10 cellular contexts compared by ENCODE assay signal in genomic region chr4:47531954-47532321, GRCh38. TPM values are rescaled to one million over a fixed set of nuclear protein-coding genes. Genes with fewer than 3 reads are reported as not detected.
A peak's percentile ranks its signal among the peaks of the same experiment; 100 is the strongest.
DNase-seq lines count a peak whose midpoint lies in the region; FAIRE-seq and TF ChIP-seq lines count a peak whose summit lies in the region.
"Had no signal": no experiment of that assay in that cellular context is flagged by ENCODE, and none has a peak within 500 bp of the region (broad histone marks: within the 10 kb centered on the region; RNA-seq: fewer than 3 reads in every experiment).

No MANE protein-coding gene starts in this region.

- no peaks in the 10 kb centered on the region; the same call in 1 of the 2 replicates for H3K23me2 ChIP-seq in H1 (ENCODE audit: low read depth, low read length)

- H4K8ac ChIP-seq in H1 (ENCODE audit: extremely low read depth, insufficient read depth, low read length): no peak overlapping the region
- H4K8ac ChIP-seq in trophoblast cell (ENCODE audit: low read depth, low read length): peak overlapping the region; percentile 83

- TF ChIP-seq POLR2A in H1 (IDR thresholded peaks at IDR 0.05; ENCODE audit: control extremely low read depth in 1 of 2, low read depth in 2 of 2, low read length in 2 of 2) (no peak), tibial nerve (IDR thresholded peaks at IDR 0.05) (no peak)

- TF ChIP-seq CTCF in Caco-2 (IDR thresholded peaks at IDR 0.05; ENCODE audit: insufficient read depth in 1 of 2, low read depth in 1 of 2, low read length in 1 of 2, severe bottlenecking in 1 of 2, unreplicated experiment in 1 of 2): no peak
- no peak for TF ChIP-seq CTCF in H1 (IDR thresholded peaks at IDR 0.05; ENCODE audit: control extremely low read depth in 1 of 3, insufficient read depth in 1 of 3, low read depth in 1 of 3, low read length in 3 of 3)
- no peak for TF ChIP-seq CTCF in mesothelial cell of epicardium (IDR thresholded peaks at IDR 0.05; ENCODE audit: unreplicated experiment)
- TF ChIP-seq CTCF in tibial nerve (IDR thresholded peaks at IDR 0.05): no peak

- H3K4me2 ChIP-seq in H1 (ENCODE audit: insufficient read depth in 1 of 2, low read depth in 2 of 2, low read length in 2 of 2) (no peak overlapping the region), trophoblast cell (ENCODE audit: low read length) (no peak overlapping the region)

- H2BK5ac ChIP-seq in H1 (ENCODE audit: low read depth, low read length): peak overlapping the region; percentile 28
- H2BK5ac ChIP-seq in trophoblast cell (ENCODE audit: low read depth, low read length, poor library complexity): peak overlapping the region; percentile 94

- peaks cover 49% of the 10 kb centered on the region for H3K36me3 Mint-ChIP-seq in Caco-2 (ENCODE audit: insufficient read depth, unreplicated experiment)
- peaks cover 23% of the 10 kb centered on the region for H3K36me3 Mint-ChIP-seq in IgD-negative memory B cell
- peaks cover 72% of the 10 kb centered on the region for H3K36me3 Mint-ChIP-seq in mesothelial cell of epicardium

- DNase-seq in Caco-2 (no peak), H1 (ENCODE audit: low read depth in 1 of 2, low spot score in 2 of 2) (no peak), trophoblast cell (no peak), mesothelial cell of epicardium (ENCODE audit: low spot score in 2 of 2, unreplicated experiment in 2 of 2) (no peak), NCI-H82 (lab: John Stamatoyannopoulos, UW) (no peak), NCI-H1417 treated with DMSO at 0.1 percent for 48 hours (lab: John Stamatoyannopoulos, UW) (no peak), tibial nerve (ENCODE audit: low spot score in 2 of 2) (no peak)
- DNase-seq: DMS53, NCI-H187 treated with DMSO at 0.1 percent for 48 hours had no signal

- H3K23ac ChIP-seq in H1 (ENCODE audit: insufficient read length) (no peak overlapping the region), trophoblast cell (ENCODE audit: low read length) (no peak overlapping the region)

- CTCF ChIA-PET in Caco-2 (lab: Charles Lee) (interaction anchor here (1.0 kb wide), 1 partner anchor 69 kb away, joined by 3 read pairs; the partner anchor contains the start of gene COMMD8), H1 (lab: Charles Lee; ENCODE audit: partially characterized antibody) (interaction anchor here (1.0 to 1.2 kb wide), 2 partner anchors 22 to 32 kb away, joined by 4 to 5 read pairs; no protein-coding TSS in a partner anchor)

- no peaks in the 10 kb centered on the region for H4K20me1 ChIP-seq in H1 (replicated peaks in 1 of 2; ENCODE audit: control insufficient read depth in 1 of 2, insufficient read depth in 2 of 2, low read length in 2 of 2)

- H3K9ac ChIP-seq in H1 (replicated peaks in 1 of 4; ENCODE audit: extremely low read depth in 1 of 4, low read depth in 3 of 4, low read length in 3 of 4): no peak overlapping the region
- H3K9ac ChIP-seq in trophoblast cell (ENCODE audit: low read length): peak overlapping the region; percentile 3

- POLR2A ChIA-PET in Caco-2 (lab: Charles Lee) (no interaction called here), H1 (lab: Charles Lee; ENCODE audit: partially characterized antibody) (no interaction called here)

- no peak overlapping the region for H4K5ac ChIP-seq in H1 (ENCODE audit: insufficient read length, low read depth, low read length)

- H3K4me1 ChIP-seq in Caco-2 (peaks cover 28% of the 10 kb centered on the region), H1 (replicated peaks in 1 of 4; ENCODE audit: control insufficient read depth in 3 of 4, insufficient read depth in 4 of 4, low read length in 3 of 4) (peaks cover 0 to 7% (median 0%) of the 10 kb centered on the region in 4 experiments; a peak in 3 of 7 replicates), trophoblast cell (ENCODE audit: control insufficient read depth in 1 of 2, insufficient read depth in 2 of 2, low read length in 2 of 2) (peaks cover 9 to 15% of the 10 kb centered on the region in 2 experiments), tibial nerve (peaks cover 0 to 19% (median 2%) of the 10 kb centered on the region in 4 donors)

- H3K9me3 ChIP-seq in Caco-2 (peaks cover 9% of the 10 kb centered on the region; the same call in 1 of the 2 replicates), H1 (ENCODE audit: insufficient read depth in 2 of 2, low read depth in 1 of 2, low read length in 1 of 2) (no peaks in the 10 kb centered on the region), trophoblast cell (ENCODE audit: insufficient read depth, low read depth, low read length) (no peaks in the 10 kb centered on the region), tibial nerve (peaks cover 0 to 13% (median 1%) of the 10 kb centered on the region in 4 donors)

- H3K27ac Mint-ChIP-seq in Caco-2 (ENCODE audit: unreplicated experiment): peak overlapping the region; percentile 76
- H3K27ac Mint-ChIP-seq in IgD-negative memory B cell: peak overlapping the region in 2 of 3 donors; percentile 10 to 74
- H3K27ac Mint-ChIP-seq in mesothelial cell of epicardium: no peak overlapping the region

- H2BK20ac ChIP-seq in H1 (ENCODE audit: low read length): no peak overlapping the region

- 97% methylated on average over 2 of the region's 2 CpGs; no CpG with 5 or more reads in 1 of the 2 experiments for WGBS in H1 (ENCODE audit: extremely low coverage in 1 of 2, insufficient coverage in 1 of 2, insufficient read length in 1 of 2, insufficient replicate concordance in 2 of 2, low coverage in 1 of 2, low lambda C conversion rate in 2 of 2, missing lambda C conversion rate in 1 of 2), 2 experiments
- no CpG with 5 or more reads among the region's 2 CpGs for WGBS in trophoblast cell (ENCODE audit: extremely low coverage, insufficient coverage, insufficient read length)
- WGBS in tibial nerve, 2 donors: 71 to 76% methylated on average over 2 of the region's 2 CpGs

- H3K4me3 ChIP-seq in Caco-2 (ENCODE audit: low read depth, low read length) (no peak overlapping the region), H1 (ENCODE audit: extremely low read depth in 1 of 4, insufficient read depth in 2 of 4, low read depth in 3 of 4, low read length in 4 of 4) (no peak overlapping the region), trophoblast cell (ENCODE audit: low read depth, low read length) (no peak overlapping the region), tibial nerve (no peak overlapping the region)

- no peak overlapping the region for H3K4me3 Mint-ChIP-seq in Caco-2 (ENCODE audit: unreplicated experiment)
- peak overlapping the region in 1 of 4 donors; percentile 80 for H3K4me3 Mint-ChIP-seq in IgD-negative memory B cell
- H3K4me3 Mint-ChIP-seq in mesothelial cell of epicardium: no peak overlapping the region

- H3K18ac ChIP-seq in H1 (ENCODE audit: extremely low read depth, low read length): no peak overlapping the region
- H3K18ac ChIP-seq in trophoblast cell (ENCODE audit: low read length): peak overlapping the region; percentile 83

- intact Hi-C loops in Caco-2 (cut with micrococcal nuclease; ENCODE audit: unreplicated experiment): loop anchor here (1.0 to 5.0 kb wide), 3 partner anchors 45 to 69 kb away; partner anchors contain the start of genes ATP10D and COMMD8

- no peak overlapping the region for H2AFZ ChIP-seq in H1 (ENCODE audit: low read length)
- no peak overlapping the region for H2AFZ ChIP-seq in trophoblast cell (ENCODE audit: insufficient read depth, low read length, poor library complexity)

- FAIRE-seq in H1 (lab: Jason Lieb, UNC): no peak

- no TSS peak for BruUV-seq in Caco-2 (replicated peaks; lab: Mats Ljungman, UMichigan)

- no peak overlapping the region for H2BK120ac ChIP-seq in H1 (replicated peaks; ENCODE audit: low read depth, low read length)
- peak overlapping the region; percentile 40 for H2BK120ac ChIP-seq in trophoblast cell (ENCODE audit: insufficient read depth, low read length, poor library complexity)

- H4K12ac ChIP-seq in trophoblast cell (ENCODE audit: low read depth, low read length): no peak overlapping the region

- no peak overlapping the region for H4K91ac ChIP-seq in H1 (replicated peaks; ENCODE audit: insufficient read length, low read length)
- H4K91ac ChIP-seq in trophoblast cell (ENCODE audit: low read depth, low read length): peak overlapping the region; percentile 91

- H3K36me3 ChIP-seq in Caco-2 (ENCODE audit: control insufficient read depth, insufficient read depth, low read length) (no peaks in the 10 kb centered on the region; the same call in 1 of the 2 replicates), H1 (ENCODE audit: control insufficient read depth in 2 of 4, insufficient read depth in 4 of 4, low read length in 3 of 4) (no peaks in the 10 kb centered on the region), trophoblast cell (ENCODE audit: control insufficient read depth in 1 of 2, insufficient read depth in 2 of 2, low read length in 2 of 2) (peaks cover 2 to 14% of the 10 kb centered on the region in 2 experiments), tibial nerve (peaks cover 0 to 57% (median 0%) of the 10 kb centered on the region in 3 donors)

- H3K27me3 ChIP-seq in Caco-2 (replicated peaks; ENCODE audit: control insufficient read depth, insufficient read depth, low read length): no peaks in the 10 kb centered on the region
- H3K27me3 ChIP-seq in H1 (replicated peaks in 1 of 4; ENCODE audit: control insufficient read depth in 3 of 4, extremely low read depth in 1 of 4, insufficient read depth in 3 of 4, low read length in 3 of 4): no peaks in the 10 kb centered on the region
- H3K27me3 ChIP-seq in trophoblast cell (ENCODE audit: insufficient read depth, low read length): no peaks in the 10 kb centered on the region
- H3K27me3 ChIP-seq in tibial nerve: no peaks in the 10 kb centered on the region

- peaks cover 29% of the 10 kb centered on the region for H3K4me1 Mint-ChIP-seq in Caco-2 (ENCODE audit: low read depth, unreplicated experiment)
- peaks cover 19 to 33% (median 31%) of the 10 kb centered on the region in 3 donors for H3K4me1 Mint-ChIP-seq in IgD-negative memory B cell
- H3K4me1 Mint-ChIP-seq in mesothelial cell of epicardium: peaks cover 10% of the 10 kb centered on the region

- H3K79me2 ChIP-seq in H1 (ENCODE audit: control insufficient read depth in 1 of 2, insufficient read depth in 2 of 2, low read length in 2 of 2): no peaks in the 10 kb centered on the region
- H3K79me2 ChIP-seq in trophoblast cell (ENCODE audit: control insufficient read depth, insufficient read depth, low read length, poor library complexity): peaks cover 7% of the 10 kb centered on the region

- no peak overlapping the region for H3K14ac ChIP-seq in H1 (ENCODE audit: insufficient read length)
- peak overlapping the region; percentile 77 for H3K14ac ChIP-seq in trophoblast cell (ENCODE audit: low read length)

- H2BK15ac ChIP-seq in H1 (ENCODE audit: low read length): no peak overlapping the region

- H2BK12ac ChIP-seq in H1 (ENCODE audit: low read depth, low read length) (peak overlapping the region; percentile 51), trophoblast cell (ENCODE audit: low read length) (peak overlapping the region; percentile 99)

- H3K27me3 Mint-ChIP-seq in Caco-2 (ENCODE audit: insufficient read depth, unreplicated experiment) (no peaks in the 10 kb centered on the region), IgD-negative memory B cell (no peaks in the 10 kb centered on the region), mesothelial cell of epicardium (ENCODE audit: low read depth) (no peaks in the 10 kb centered on the region)

- TF ChIP-seq EP300 in H1 (IDR thresholded peaks at IDR 0.05; ENCODE audit: borderline replicate concordance in 1 of 2, low read depth in 2 of 2, low read length in 2 of 2) (no peak), tibial nerve (IDR thresholded peaks at IDR 0.05) (no peak)

- no peak overlapping the region for H3K4ac ChIP-seq in H1 (replicated peaks; ENCODE audit: insufficient read length, low read depth, low read length)
- H3K4ac ChIP-seq in trophoblast cell (ENCODE audit: low read depth, low read length): peak overlapping the region; percentile 82

- H3K27ac ChIP-seq in H1 (ENCODE audit: low read depth, low read length) (no peak overlapping the region), trophoblast cell (ENCODE audit: low read depth, low read length) (peak overlapping the region; percentile 99), tibial nerve (peak overlapping the region in 2 of 4 donors; percentile 27 to 56)

- no peaks in the 10 kb centered on the region for H3K79me1 ChIP-seq in H1 (ENCODE audit: low read depth, low read length)
- peaks cover 13% of the 10 kb centered on the region for H3K79me1 ChIP-seq in trophoblast cell (ENCODE audit: low read length)

- H3K56ac ChIP-seq in H1 (replicated peaks; ENCODE audit: insufficient read length, low read depth, low read length): no peak overlapping the region

- H2AK5ac ChIP-seq in H1 (ENCODE audit: low read depth, low read length) (no peak overlapping the region; the same call in 1 of the 2 replicates), trophoblast cell (ENCODE audit: low read length) (peak overlapping the region; percentile 18)

- H3K9me3 Mint-ChIP-seq in Caco-2 (ENCODE audit: unreplicated experiment) (peaks cover 13% of the 10 kb centered on the region), IgD-negative memory B cell (peaks cover 3 to 13% (median 7%) of the 10 kb centered on the region in 3 donors), mesothelial cell of epicardium (peaks cover 52% of the 10 kb centered on the region)

- no peak for TF ChIP-seq RAD21 in H1 (IDR thresholded peaks at IDR 0.05 in 1 of 2, conservative IDR thresholded peaks at IDR 0.05 in 1 of 2; ENCODE audit: low read depth in 2 of 2, low read length in 2 of 2)

RNA-seq across cellular contexts. Expression of gene ATP10D, which starts 46.9 kb away (rescaled TPM):
- total RNA-seq in Caco-2 (2022) (44.5 and 50.9 TPM in 2 replicates), mesothelial cell of epicardium (31.7 to 34.9 TPM (median 32.4 TPM) in 3 replicates), tibial nerve (10 to 100 TPM; 13.5 to 28.2 (median 18.0) TPM)
- polyA plus RNA-seq in IgD-negative memory B cell (16.2 TPM), H1 (2011; rRNA removed) (2.9 and 4.7 TPM in 2 replicates)
- 5.4 and 5.9 TPM in 2 replicates for total RNA-seq in H1 (2021; fragmentation: NEBNext Ultra II Directional; extraction: Animal tissue kit (Norgen Biotek cat#: 25700))
- 3.8 TPM for polyA plus RNA-seq in H1 (2011; cell fraction: cytosol; rRNA removed)
- polyA plus RNA-seq in H1 (2011; cell fraction: nucleus; rRNA removed): 4.9 TPM
- 2.6 to 4.8 TPM (median 3.2 TPM) in 4 replicates for polyA plus RNA-seq in H1 (2012, experiment 1 of 2)
- 0.17 TPM for polyA plus RNA-seq in H1 (2012, experiment 2 of 2)
- 5.5 TPM for polyA plus RNA-seq in H1 (2013, experiment 1 of 2)
- 5.5 TPM for polyA plus RNA-seq in H1 (2013, experiment 2 of 2)
- 20.9 and 24.5 TPM in 2 replicates for polyA minus RNA-seq in H1 (2011; rRNA and poly(A)+ RNA removed)
- 3.0 TPM for polyA minus RNA-seq in H1 (2011; cell fraction: cytosol; rRNA and poly(A)+ RNA removed)
- polyA minus RNA-seq in H1 (2011; cell fraction: nucleus; rRNA and poly(A)+ RNA removed): 12.7 TPM
- 196 and 211 TPM in 2 replicates for polyA plus RNA-seq in trophoblast cell (2013)
